Comparison of ENCODE assay signal across 13 cellular contexts in genomic region chr22:42284230-42284591, GRCh38. TPM values are rescaled to one million over a fixed set of nuclear protein-coding genes. Genes with fewer than 3 reads are reported as not detected.
A peak's percentile ranks its signal among the peaks of the same experiment; 100 is the strongest.
DNase-seq lines count a peak whose midpoint lies in the region; ATAC-seq and TF ChIP-seq lines count a peak whose summit lies in the region.
"Had no signal": no experiment of that assay in that cellular context is flagged by ENCODE, and none has a peak within 500 bp of the region (broad histone marks: within the 10 kb centered on the region; RNA-seq: fewer than 3 reads in every experiment).

No MANE protein-coding gene starts in this region.

- WGBS in heart right ventricle, 2 donors: 34 to 36% methylated on average over 6 of the region's 6 CpGs

- H3K27me3 Mint-ChIP-seq in activated T-helper 17 cell treated with anti-CD3 and anti-CD28 coated beads, Interleukin-2, amount 50 U/mL, for 72 hours: no peaks in the 10 kb centered on the region
- H3K27me3 Mint-ChIP-seq in naive B cell (peaks cover 13 to 46% (median 39%) of the 10 kb centered on the region in 3 donors), type B pancreatic cell (peaks cover 45% of the 10 kb centered on the region)

- H3K4me1 Mint-ChIP-seq in activated T-helper 17 cell treated with anti-CD3 and anti-CD28 coated beads, Interleukin-2, amount 50 U/mL, for 72 hours: peaks cover 18% of the 10 kb centered on the region
- H3K4me1 Mint-ChIP-seq in naive B cell: peaks cover 28 to 37% (median 34%) of the 10 kb centered on the region in 3 donors
- peaks cover 20% of the 10 kb centered on the region for H3K4me1 Mint-ChIP-seq in type B pancreatic cell (ENCODE audit: unreplicated experiment)

- ATAC-seq in heart right ventricle: no peak
- ATAC-seq in activated T-helper 17 cell treated with anti-CD3 and anti-CD28 coated beads, Interleukin-2, amount 50 U/mL, for 72 hours (replicated peaks): no peak
- ATAC-seq in naive B cell (ENCODE audit: low read depth in 2 of 2): peak in 1 of 2 donors; percentile 3

- peak overlapping the region; percentile 58 for H3K4me3 Mint-ChIP-seq in activated T-helper 17 cell treated with anti-CD3 and anti-CD28 coated beads, Interleukin-2, amount 50 U/mL, for 72 hours
- H3K4me3 Mint-ChIP-seq in naive B cell: peak overlapping the region in 7 of 8 donors; percentile 41 to 87 (median 72)
- peak overlapping the region; percentile 72 for H3K4me3 Mint-ChIP-seq in type B pancreatic cell

- peak overlapping the region; percentile 54 for H3K4me3 ChIP-seq in left ventricle myocardium inferior
- H3K4me3 ChIP-seq in heart right ventricle: no peak overlapping the region

- H3K4me1 ChIP-seq in left ventricle myocardium inferior (peaks cover 15% of the 10 kb centered on the region), heart right ventricle (peaks cover 0 to 16% (median 10%) of the 10 kb centered on the region in 9 donors)

- H3K27ac ChIP-seq in left ventricle myocardium inferior (replicated peaks) (no peak overlapping the region), heart right ventricle (no peak overlapping the region)
- H3K27ac ChIP-seq: skin epidermis had no signal

- H3K9me3 ChIP-seq in left ventricle myocardium inferior (replicated peaks): no peaks in the 10 kb centered on the region
- H3K9me3 ChIP-seq in heart right ventricle: no peaks in the 10 kb centered on the region

- DNase-seq in left ventricle myocardium inferior: no peak
- DNase-seq in heart right ventricle: no peak
- DNase-seq in naive B cell: no peak
- DNase-seq in type B pancreatic cell (ENCODE audit: extremely low spot score, unreplicated experiment): no peak
- DNase-seq in NCI-H526 treated with DMSO at 0.1 percent for 48 hours (lab: John Stamatoyannopoulos, UW): no peak
- no peak for DNase-seq in central memory CD4-positive, alpha-beta T cell
- DNase-seq in G401 (ENCODE audit: low spot score): no peak
- DNase-seq: DMS79, left cardiac atrium, NCI-H1930 had no signal

- no peaks in the 10 kb centered on the region for H3K9me3 Mint-ChIP-seq in activated T-helper 17 cell treated with anti-CD3 and anti-CD28 coated beads, Interleukin-2, amount 50 U/mL, for 72 hours
- no peaks in the 10 kb centered on the region for H3K9me3 Mint-ChIP-seq in naive B cell
- no peaks in the 10 kb centered on the region for H3K9me3 Mint-ChIP-seq in type B pancreatic cell
- H3K9me3 Mint-ChIP-seq: nephron had no signal

- H3K27ac Mint-ChIP-seq in activated T-helper 17 cell treated with anti-CD3 and anti-CD28 coated beads, Interleukin-2, amount 50 U/mL, for 72 hours: no peak overlapping the region
- H3K27ac Mint-ChIP-seq in naive B cell (peak overlapping the region in 1 of 6 donors; percentile 34), type B pancreatic cell (no peak overlapping the region)
- H3K27ac Mint-ChIP-seq: nephron had no signal

- H3K36me3 Mint-ChIP-seq in activated T-helper 17 cell treated with anti-CD3 and anti-CD28 coated beads, Interleukin-2, amount 50 U/mL, for 72 hours (ENCODE audit: low read depth): no peaks in the 10 kb centered on the region
- H3K36me3 Mint-ChIP-seq in naive B cell: no peaks in the 10 kb centered on the region
- no peaks in the 10 kb centered on the region for H3K36me3 Mint-ChIP-seq in type B pancreatic cell

- TF ChIP-seq CTCF in left ventricle myocardium inferior (IDR thresholded peaks at IDR 0.05; ENCODE audit: borderline replicate concordance) (no peak), heart right ventricle (IDR thresholded peaks at IDR 0.05) (no peak), type B pancreatic cell (conservative IDR thresholded peaks at IDR 0.05) (no peak)

- in situ Hi-C loops in G401 (cut with HindIII; ENCODE audit: low sequenced_read_pairs): no loop called here

- H3K27me3 ChIP-seq in left ventricle myocardium inferior (ENCODE audit: low read depth) (peaks cover 85% of the 10 kb centered on the region), heart right ventricle (peaks cover 0 to 65% (median 51%) of the 10 kb centered on the region in 7 donors)

- H3K36me3 ChIP-seq in left ventricle myocardium inferior (no peaks in the 10 kb centered on the region), heart right ventricle (no peaks in the 10 kb centered on the region)

- intact Hi-C loops in left ventricle myocardium inferior (cut with micrococcal nuclease): no loop called here
- intact Hi-C loops in heart right ventricle (cut with DNase I): loop anchor here in 1 of 10 donors (5.0 kb wide), 1 partner anchor 112 kb away; no protein-coding TSS in a partner anchor

RNA-seq across cellular contexts. Expression of gene TCF20, which starts 13.8 kb away (rescaled TPM):
- total RNA-seq in left ventricle myocardium inferior (17.2 TPM), heart right ventricle (10 to 100 TPM; 11.6 to 18.8 (median 15.3) TPM), type B pancreatic cell (ENCODE audit: low replicate concordance) (56.5 and 65.1 TPM in 2 replicates)
- polyA plus RNA-seq in heart right ventricle (1 to 10 TPM; 4.2 to 5.3 TPM), naive B cell (ENCODE audit: low read depth in 6 of 6) (1 to 10 TPM in 5 of 6 donors, not detected in 1; 1.7 to 4.5 (median 2.3) TPM)
- total RNA-seq in activated T-helper 17 cell treated with anti-CD3 and anti-CD28 coated beads, Interleukin-2, amount 50 U/mL, for 72 hours: 10 to 100 TPM; 61.2 to 72.5 TPM
- 18.4 and 25.5 TPM in 2 replicates for total RNA-seq in G401 (2014; rRNA removed; shearing (Covaris generic))
